Comparison of ENCODE assay signal across 9 cellular contexts in genomic region chr9:4750021-4750673, GRCh38. TPM values are rescaled to one million over a fixed set of nuclear protein-coding genes. Genes with fewer than 3 reads are reported as not detected.
A peak's percentile ranks its signal among the peaks of the same experiment; 100 is the strongest.
DNase-seq lines count a peak whose midpoint lies in the region; ATAC-seq and TF ChIP-seq lines count a peak whose summit lies in the region.
"Had no signal": no experiment of that assay in that cellular context is flagged by ENCODE, and none has a peak within 500 bp of the region (broad histone marks: within the 10 kb centered on the region; RNA-seq: fewer than 3 reads in every experiment).

No MANE protein-coding gene starts in this region.

- peaks cover 19% of the 10 kb centered on the region for H3K4me1 Mint-ChIP-seq in activated CD8-positive, alpha-beta T cell treated with anti-CD3 and anti-CD28 coated beads for 36 hours (ENCODE audit: low read depth)
- no peaks in the 10 kb centered on the region for H3K4me1 Mint-ChIP-seq in immature natural killer cell

- H3K36me3 ChIP-seq in tibial artery, result no peaks in the 10 kb centered on the region

- no peak overlapping the region for H3K4me3 ChIP-seq in tibial artery

- H3K27me3 Mint-ChIP-seq in activated CD8-positive, alpha-beta T cell treated with anti-CD3 and anti-CD28 coated beads for 36 hours, result no peaks in the 10 kb centered on the region
- peaks cover 3% of the 10 kb centered on the region in 3 donors for H3K27me3 Mint-ChIP-seq in immature natural killer cell (ENCODE audit: low read depth in 3 of 3)

- H3K4me1 ChIP-seq in tibial artery, result no peaks in the 10 kb centered on the region

- H3K27ac Mint-ChIP-seq in activated CD8-positive, alpha-beta T cell treated with anti-CD3 and anti-CD28 coated beads for 36 hours, result no peak overlapping the region
- H3K27ac Mint-ChIP-seq in immature natural killer cell, result no peak overlapping the region
- H3K27ac Mint-ChIP-seq: T-helper 1 cell treated with Interleukin-12 subunit alpha and Interleukin-12 subunit beta and Interleukin-4 antibody, amounts not matched to agents 30 μg/mL and 1 μg/mL, for 36 hours had no signal

- peak; percentile 61 for ATAC-seq in activated CD8-positive, alpha-beta T cell treated with anti-CD3 and anti-CD28 coated beads for 36 hours
- no peak for ATAC-seq in HG03039 (IDR thresholded peaks at IDR 0.05; ENCODE audit: unreplicated experiment)

- no peaks in the 10 kb centered on the region for H3K9me3 ChIP-seq in tibial artery

- no peak overlapping the region for H3K4me3 Mint-ChIP-seq in activated CD8-positive, alpha-beta T cell treated with anti-CD3 and anti-CD28 coated beads for 36 hours
- H3K4me3 Mint-ChIP-seq in immature natural killer cell, result no peak overlapping the region
- H3K4me3 Mint-ChIP-seq: T-helper 1 cell treated with Interleukin-12 subunit alpha and Interleukin-12 subunit beta and Interleukin-4 antibody, amounts not matched to agents 30 μg/mL and 1 μg/mL, for 36 hours had no signal

- intact Hi-C loops in activated CD8-positive, alpha-beta T cell treated with anti-CD3 and anti-CD28 coated beads for 36 hours (cut with micrococcal nuclease), result loop anchor here (10.0 kb wide), 2 partner anchors 435 to 695 kb away; partner anchors contain the start of gene INSL6
- intact Hi-C loops in tibial artery (cut with DNase I; ENCODE audit: low total_unique reads), result loop anchor here (5.0 kb wide), 1 partner anchor 687 kb away; the partner anchor contains the start of gene PLGRKT

- TF ChIP-seq CTCF in GM10266 (IDR thresholded peaks at IDR 0.05; ENCODE audit: control insufficient read depth, insufficient read depth, low read depth, missing control alignments) (peak; percentile 63), tibial artery (IDR thresholded peaks at IDR 0.05) (peak; percentile 59 to 65)
- peak; percentile 47 for TF ChIP-seq CTCF in activated CD8-positive, alpha-beta T cell treated with anti-CD3 and anti-CD28 coated beads for 36 hours (IDR thresholded peaks at IDR 0.05)

- no peaks in the 10 kb centered on the region for H3K27me3 ChIP-seq in tibial artery

- no peaks in the 10 kb centered on the region for H3K9me3 Mint-ChIP-seq in activated CD8-positive, alpha-beta T cell treated with anti-CD3 and anti-CD28 coated beads for 36 hours
- no peaks in the 10 kb centered on the region for H3K9me3 Mint-ChIP-seq in immature natural killer cell
- H3K9me3 Mint-ChIP-seq: T-helper 1 cell treated with Interleukin-12 subunit alpha and Interleukin-12 subunit beta and Interleukin-4 antibody, amounts not matched to agents 30 μg/mL and 1 μg/mL, for 36 hours had no signal

- H3K27ac ChIP-seq in tibial artery, result no peak overlapping the region

- no peaks in the 10 kb centered on the region for H3K36me3 Mint-ChIP-seq in activated CD8-positive, alpha-beta T cell treated with anti-CD3 and anti-CD28 coated beads for 36 hours (ENCODE audit: low read depth)
- H3K36me3 Mint-ChIP-seq in immature natural killer cell, result no peaks in the 10 kb centered on the region

- CTCF ChIA-PET in activated CD8-positive, alpha-beta T cell treated with anti-CD3 and anti-CD28 coated beads for 36 hours (lab: Charles Lee), result interaction anchor here (0.6 to 2.1 kb wide), 19 partner anchors 9 to 851 kb away, joined by 3 to 18 read pairs (median 4); partner anchors contain the start of genes AK3 and INSL6

- POLR2A ChIA-PET in activated CD8-positive, alpha-beta T cell treated with anti-CD3 and anti-CD28 coated beads for 36 hours (lab: Charles Lee), result no interaction called here

- DNase-seq in GM10266 (ENCODE audit: extremely low spot score), result peak; percentile 35
- DNase-seq in NAMALWA (ENCODE audit: low spot score), result peak; percentile 73
- DNase-seq in activated CD8-positive, alpha-beta T cell treated with anti-CD3 and anti-CD28 coated beads for 36 hours, result no peak
- DNase-seq in immature natural killer cell, result peak; percentile 19 to 33 (median 22)
- no peak for DNase-seq in tibial artery
- no peak for DNase-seq in NCI-H510A treated with DMSO at 0.1 percent for 48 hours (lab: John Stamatoyannopoulos, UW)
- DNase-seq in activated CD8-positive, alpha-beta memory T cell treated with anti-CD3 and anti-CD28 coated beads, Interleukin-2, amount 50 U/mL, for 4 hours, result no peak

RNA-seq across cellular contexts. Expression of gene AK3, which starts 9.1 kb away (rescaled TPM):
- 10 to 100 TPM; 34.3 to 35.5 TPM for total RNA-seq in activated CD8-positive, alpha-beta T cell treated with anti-CD3 and anti-CD28 coated beads for 36 hours
- polyA plus RNA-seq in immature natural killer cell, result 10 to 100 TPM; 36.0 to 41.2 (median 37.2) TPM

RNA-seq across cellular contexts. Expression of gene RCL1, which starts 42.6 kb away (rescaled TPM):
- total RNA-seq in activated CD8-positive, alpha-beta T cell treated with anti-CD3 and anti-CD28 coated beads for 36 hours, result 10 to 100 TPM; 24.5 to 28.6 TPM
- 10 to 100 TPM; 13.6 to 31.3 (median 17.0) TPM for polyA plus RNA-seq in immature natural killer cell

Comparison
In these comparisons a context has a peak if more than half of its experiments do, and no peak if none do; other contexts are left out.
1. DNase-seq: peak in GM10266 (single experiment), NAMALWA (single experiment) and immature natural killer cell (3 of 3); none in activated CD8-positive, alpha-beta T cell treated with anti-CD3 and anti-CD28 coated beads for 36 hours (single experiment), tibial artery (0 of 2), NCI-H510A treated with DMSO at 0.1 percent for 48 hours (single experiment) and activated CD8-positive, alpha-beta memory T cell treated with anti-CD3 and anti-CD28 coated beads, Interleukin-2, amount 50 U/mL, for 4 hours (single experiment).
2. Peak in every context shown above with its lines, with median percentiles within 50 percentile points of each other: CTCF ChIP-seq.